Comparison of ENCODE assay signal across 23 cellular contexts in the genomic region with DNA sequence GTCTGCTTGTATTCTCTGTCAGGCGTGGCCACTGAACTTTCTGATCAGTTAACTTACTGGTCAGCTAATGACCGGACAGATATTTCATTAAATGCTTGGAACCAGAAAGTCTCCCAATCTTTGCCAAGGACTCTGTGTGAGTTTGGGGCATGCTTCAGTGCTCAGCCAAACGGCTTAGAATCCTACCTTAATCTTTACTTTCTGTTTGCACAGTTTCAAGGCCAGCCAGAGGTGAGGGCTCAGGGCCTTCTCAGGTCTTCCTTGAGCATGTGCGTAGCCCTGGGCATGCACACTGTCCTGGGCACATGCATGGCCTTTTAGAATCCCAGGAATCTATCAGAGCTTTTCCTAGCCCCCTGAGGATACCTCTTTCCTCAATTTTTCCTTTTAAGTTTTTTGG.
DNase-seq lines count a peak whose midpoint lies in the region; ATAC-seq and TF ChIP-seq lines count a peak whose summit lies in the region.
"Had no signal": no experiment of that assay in that cellular context is flagged by ENCODE, and none has a peak within 500 bp of the region (broad histone marks: within the 10 kb centered on the region; RNA-seq: fewer than 3 reads in every experiment).

No MANE protein-coding gene starts in this region.

- H3K4me1 ChIP-seq in Panc1 (ENCODE audit: control insufficient read depth, insufficient read depth, low read length) (no peaks in the 10 kb centered on the region; the same call in 1 of the 2 replicates), stomach (peaks cover 0 to 7% (median 0%) of the 10 kb centered on the region in 4 donors)
- H3K4me1 ChIP-seq: A549; BE2C; BLaER1 treated with 17β-estradiol and CSF1 and Interleukin-3, amounts not matched to agents 10 nM and 100 nM; HAP-1 had no signal

- H3K4me3 ChIP-seq in Panc1 (ENCODE audit: low read depth in 2 of 2, low read length in 2 of 2) (no peak overlapping the region), stomach (no peak overlapping the region)
- H3K4me3 ChIP-seq: A549; BLaER1 treated with 17β-estradiol and CSF1 and Interleukin-3, amounts not matched to agents 10 nM and 100 nM; GM12878; HAP-1 had no signal

- TF ChIP-seq POLR2A in stomach (IDR thresholded peaks at IDR 0.05) = no peak

- BruUV-seq in Panc1 (replicated peaks; lab: Mats Ljungman, UMichigan) = no TSS peak

- H3K36me3 Mint-ChIP-seq in activated T-cell treated with anti-CD3 and anti-CD28 coated beads, Interleukin-2, amount 50 U/mL, for 72 hours (ENCODE audit: insufficient read depth in 2 of 2) = peaks cover 4 to 5% of the 10 kb centered on the region in 2 donors
- no peaks in the 10 kb centered on the region for H3K36me3 Mint-ChIP-seq in activated CD4-positive, alpha-beta T cell treated with anti-CD3 and anti-CD28 coated beads, Interleukin-2, amount 10 ng/mL, durations not matched to agents 7 days and 5 days (ENCODE audit: low read depth)
- H3K36me3 Mint-ChIP-seq: CD14-positive monocyte had no signal

- DNase-seq in Panc1 (ENCODE audit: low read depth, low spot score) (no peak), left lobe of liver (ENCODE audit: low spot score) (peak; percentile 12), stomach (peak; percentile 32)
- no peak for DNase-seq in activated T-cell treated with anti-CD3 and anti-CD28 coated beads, Interleukin-2, amount 50 U/mL, for 72 hours
- no peak for DNase-seq in activated CD4-positive, alpha-beta T cell treated with anti-CD3 and anti-CD28 coated beads, Interleukin-2, amount 10 ng/mL, durations not matched to agents 7 days and 5 days
- DNase-seq: 8988T; ACHN; AML-193; BE2C; CD4-positive, alpha-beta T cell; CD8-positive, alpha-beta memory T cell; DMS 273 treated with DMSO at 0.1 percent for 48 hours; DMS79; EL; GDM1; GOT3; HFFc6 had no signal

- 33 to 57% (median 44%) methylated on average over 4 of the region's 4 CpGs for WGBS in stomach, 5 donors

- TF ChIP-seq CTCF in Panc1 (IDR thresholded peaks at IDR 0.05) (no peak), stomach (IDR thresholded peaks at IDR 0.05) (no peak)

- in situ Hi-C loops in Panc1 (cut with HindIII; ENCODE audit: low pct_unique_long_range_greater_than_20kb, low sequenced_read_pairs) = no loop called here

- no peak overlapping the region for H3K4me3 Mint-ChIP-seq in activated T-cell treated with anti-CD3 and anti-CD28 coated beads, Interleukin-2, amount 50 U/mL, for 72 hours
- H3K4me3 Mint-ChIP-seq in activated CD4-positive, alpha-beta T cell treated with anti-CD3 and anti-CD28 coated beads, Interleukin-2, amount 10 ng/mL, durations not matched to agents 7 days and 5 days = no peak overlapping the region
- H3K4me3 Mint-ChIP-seq: CD14-positive monocyte; CD4-positive, alpha-beta T cell; CD8-positive, alpha-beta memory T cell; HFFc6 had no signal

- intact Hi-C loops in Panc1 (cut with micrococcal nuclease; ENCODE audit: unreplicated experiment) = no loop called here
- intact Hi-C loops in stomach (cut with DNase I; ENCODE audit: low total_unique reads) = no loop called here

- no peaks in the 10 kb centered on the region for H3K4me1 Mint-ChIP-seq in activated T-cell treated with anti-CD3 and anti-CD28 coated beads, Interleukin-2, amount 50 U/mL, for 72 hours (ENCODE audit: low read depth)
- H3K4me1 Mint-ChIP-seq in activated CD4-positive, alpha-beta T cell treated with anti-CD3 and anti-CD28 coated beads, Interleukin-2, amount 10 ng/mL, durations not matched to agents 7 days and 5 days = peaks cover 1% of the 10 kb centered on the region
- H3K4me1 Mint-ChIP-seq: CD14-positive monocyte; CD8-positive, alpha-beta memory T cell had no signal

- peaks cover 2% of the 10 kb centered on the region for H3K27me3 Mint-ChIP-seq in activated T-cell treated with anti-CD3 and anti-CD28 coated beads, Interleukin-2, amount 50 U/mL, for 72 hours (ENCODE audit: low read depth)
- H3K27me3 Mint-ChIP-seq in activated CD4-positive, alpha-beta T cell treated with anti-CD3 and anti-CD28 coated beads, Interleukin-2, amount 10 ng/mL, durations not matched to agents 7 days and 5 days = peaks cover 18% of the 10 kb centered on the region

- H3K9me3 Mint-ChIP-seq in activated T-cell treated with anti-CD3 and anti-CD28 coated beads, Interleukin-2, amount 50 U/mL, for 72 hours = peaks cover 4 to 9% of the 10 kb centered on the region in 2 donors
- peaks cover 18% of the 10 kb centered on the region for H3K9me3 Mint-ChIP-seq in activated CD4-positive, alpha-beta T cell treated with anti-CD3 and anti-CD28 coated beads, Interleukin-2, amount 10 ng/mL, durations not matched to agents 7 days and 5 days

- CTCF ChIA-PET in Panc1 (lab: Charles Lee) = no interaction called here
- CTCF ChIA-PET in activated CD4-positive, alpha-beta T cell treated with anti-CD3 and anti-CD28 coated beads, Interleukin-2, amount 10 ng/mL, durations not matched to agents 7 days and 5 days (lab: Charles Lee) = no interaction called here

- H3K9me3 ChIP-seq in Panc1 (ENCODE audit: control insufficient read depth, insufficient read depth, low read depth, low read length) (no peaks in the 10 kb centered on the region; the same call in 1 of the 2 replicates), stomach (peaks cover 0 to 25% (median 18%) of the 10 kb centered on the region in 4 donors)
- H3K9me3 ChIP-seq: BE2C had no signal

- H3K27ac ChIP-seq in Panc1 (ENCODE audit: low read length) (no peak overlapping the region), stomach (no peak overlapping the region)
- H3K27ac ChIP-seq: A549; BLaER1 treated with 17β-estradiol and CSF1 and Interleukin-3, amounts not matched to agents 10 nM and 100 nM had no signal

- H3K27ac Mint-ChIP-seq in activated T-cell treated with anti-CD3 and anti-CD28 coated beads, Interleukin-2, amount 50 U/mL, for 72 hours = no peak overlapping the region
- H3K27ac Mint-ChIP-seq in activated CD4-positive, alpha-beta T cell treated with anti-CD3 and anti-CD28 coated beads, Interleukin-2, amount 10 ng/mL, durations not matched to agents 7 days and 5 days = no peak overlapping the region
- H3K27ac Mint-ChIP-seq: CD14-positive monocyte; CD4-positive, alpha-beta T cell; CD8-positive, alpha-beta memory T cell; HFFc6 had no signal

- H3K27me3 ChIP-seq in Panc1 (ENCODE audit: control insufficient read depth, insufficient read depth, low read length) (no peaks in the 10 kb centered on the region), stomach (no peaks in the 10 kb centered on the region)
- H3K27me3 ChIP-seq: BE2C; BLaER1 treated with 17β-estradiol and CSF1 and Interleukin-3, amounts not matched to agents 10 nM and 100 nM had no signal

- no peaks in the 10 kb centered on the region for H3K36me3 ChIP-seq in Panc1 (ENCODE audit: control insufficient read depth, insufficient read depth, low read length)
- H3K36me3 ChIP-seq in stomach = no peaks in the 10 kb centered on the region
- H3K36me3 ChIP-seq: BE2C; BLaER1 treated with 17β-estradiol and CSF1 and Interleukin-3, amounts not matched to agents 10 nM and 100 nM; HAP-1 had no signal

- no peak for TF ChIP-seq EP300 in stomach (IDR thresholded peaks at IDR 0.05)

- POLR2A ChIA-PET in Panc1 (lab: Charles Lee) = no interaction called here
- POLR2A ChIA-PET in activated CD4-positive, alpha-beta T cell treated with anti-CD3 and anti-CD28 coated beads, Interleukin-2, amount 10 ng/mL, durations not matched to agents 7 days and 5 days (lab: Charles Lee) = no interaction called here

- ATAC-seq in Panc1 = 0 out of 2 replicates have a peak, but pooled peaks have one; percentile 58
- no peak for ATAC-seq in left lobe of liver
- no peak for ATAC-seq in activated T-cell treated with anti-CD3 and anti-CD28 coated beads, Interleukin-2, amount 50 U/mL, for 72 hours (replicated peaks in 1 of 2)
- ATAC-seq in GM18861 (IDR thresholded peaks at IDR 0.05; ENCODE audit: unreplicated experiment) = no peak
- ATAC-seq: A549, GM12878 had no signal

Comparison
In these comparisons a context has a peak if more than half of its experiments do, and no peak if none do; other contexts are left out.
1. DNase-seq: peak in left lobe of liver (single experiment) and stomach (single experiment); none in Panc1 (single experiment), activated T-cell treated with anti-CD3 and anti-CD28 coated beads, Interleukin-2, amount 50 U/mL, for 72 hours (0 of 2) and activated CD4-positive, alpha-beta T cell treated with anti-CD3 and anti-CD28 coated beads, Interleukin-2, amount 10 ng/mL, durations not matched to agents 7 days and 5 days (single experiment).